In the genomic region with DNA sequence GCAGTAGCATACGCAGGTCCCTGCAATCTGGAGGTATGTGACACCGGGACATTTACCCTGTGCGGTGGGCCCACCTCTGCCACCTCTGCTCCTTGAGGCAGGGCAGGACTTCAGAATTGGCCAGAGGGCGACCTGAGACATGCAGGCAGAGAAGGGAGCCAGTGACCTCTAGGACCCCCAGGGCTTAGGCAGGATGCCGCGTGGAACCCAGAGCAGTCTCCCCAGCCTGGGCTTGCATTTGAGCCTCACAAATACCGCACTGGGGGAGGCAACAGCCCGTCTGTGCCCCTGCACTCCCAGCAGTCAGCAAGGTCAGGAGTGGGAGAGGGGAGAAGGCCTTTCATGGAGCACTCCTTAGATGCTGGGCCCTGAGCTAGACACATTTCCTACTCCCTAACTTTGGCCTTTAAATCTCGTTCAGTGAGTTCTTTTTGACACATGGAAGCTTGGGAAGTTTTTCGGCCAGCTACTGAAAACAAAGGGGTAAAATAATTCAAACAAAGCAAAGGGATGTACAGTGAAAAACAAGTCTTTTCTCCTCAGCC, we compare ENCODE assay signal across 1 cellular context.
A peak's percentile ranks its signal among the peaks of the same experiment; 100 is the strongest.
TF ChIP-seq lines count a peak whose summit lies in the region.

No MANE protein-coding gene starts in this region.

TF ChIP-seq in HEK293, 187 proteins besides CTCF, POLR2A, EP300 and RAD21 (continued from another document):
- TF ChIP-seq, protein P1, sequence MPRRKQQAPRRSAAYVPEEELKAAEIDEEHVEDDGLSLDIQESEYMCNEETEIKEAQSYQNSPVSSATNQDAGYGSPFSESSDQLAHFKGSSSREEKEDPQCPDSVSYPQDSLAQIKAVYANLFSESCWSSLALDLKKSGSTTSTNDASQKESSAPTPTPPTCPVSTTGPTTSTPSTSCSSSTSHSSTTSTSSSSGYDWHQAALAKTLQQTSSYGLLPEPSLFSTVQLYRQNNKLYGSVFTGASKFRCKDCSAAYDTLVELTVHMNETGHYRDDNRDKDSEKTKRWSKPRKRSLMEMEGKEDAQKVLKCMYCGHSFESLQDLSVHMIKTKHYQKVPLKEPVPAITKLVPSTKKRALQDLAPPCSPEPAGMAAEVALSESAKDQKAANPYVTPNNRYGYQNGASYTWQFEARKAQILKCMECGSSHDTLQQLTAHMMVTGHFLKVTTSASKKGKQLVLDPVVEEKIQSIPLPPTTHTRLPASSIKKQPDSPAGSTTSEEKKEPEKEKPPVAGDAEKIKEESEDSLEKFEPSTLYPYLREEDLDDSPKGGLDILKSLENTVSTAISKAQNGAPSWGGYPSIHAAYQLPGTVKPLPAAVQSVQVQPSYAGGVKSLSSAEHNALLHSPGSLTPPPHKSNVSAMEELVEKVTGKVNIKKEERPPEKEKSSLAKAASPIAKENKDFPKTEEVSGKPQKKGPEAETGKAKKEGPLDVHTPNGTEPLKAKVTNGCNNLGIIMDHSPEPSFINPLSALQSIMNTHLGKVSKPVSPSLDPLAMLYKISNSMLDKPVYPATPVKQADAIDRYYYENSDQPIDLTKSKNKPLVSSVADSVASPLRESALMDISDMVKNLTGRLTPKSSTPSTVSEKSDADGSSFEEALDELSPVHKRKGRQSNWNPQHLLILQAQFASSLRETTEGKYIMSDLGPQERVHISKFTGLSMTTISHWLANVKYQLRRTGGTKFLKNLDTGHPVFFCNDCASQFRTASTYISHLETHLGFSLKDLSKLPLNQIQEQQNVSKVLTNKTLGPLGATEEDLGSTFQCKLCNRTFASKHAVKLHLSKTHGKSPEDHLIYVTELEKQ (tag by site-specific recombination; IDR thresholded peaks at IDR 0.05; ENCODE audit: borderline replicate concordance) = no peak
- TF ChIP-seq ZBTB7A (tag by site-specific recombination; IDR thresholded peaks at IDR 0.05; ENCODE audit: low read depth) = no peak
- TF ChIP-seq ZNF624 (tag by site-specific recombination; IDR thresholded peaks at IDR 0.05) = no peak
- no peak for TF ChIP-seq SCRT1 (tag by site-specific recombination; IDR thresholded peaks at IDR 0.05; ENCODE audit: borderline replicate concordance)
- TF ChIP-seq, protein P2, sequence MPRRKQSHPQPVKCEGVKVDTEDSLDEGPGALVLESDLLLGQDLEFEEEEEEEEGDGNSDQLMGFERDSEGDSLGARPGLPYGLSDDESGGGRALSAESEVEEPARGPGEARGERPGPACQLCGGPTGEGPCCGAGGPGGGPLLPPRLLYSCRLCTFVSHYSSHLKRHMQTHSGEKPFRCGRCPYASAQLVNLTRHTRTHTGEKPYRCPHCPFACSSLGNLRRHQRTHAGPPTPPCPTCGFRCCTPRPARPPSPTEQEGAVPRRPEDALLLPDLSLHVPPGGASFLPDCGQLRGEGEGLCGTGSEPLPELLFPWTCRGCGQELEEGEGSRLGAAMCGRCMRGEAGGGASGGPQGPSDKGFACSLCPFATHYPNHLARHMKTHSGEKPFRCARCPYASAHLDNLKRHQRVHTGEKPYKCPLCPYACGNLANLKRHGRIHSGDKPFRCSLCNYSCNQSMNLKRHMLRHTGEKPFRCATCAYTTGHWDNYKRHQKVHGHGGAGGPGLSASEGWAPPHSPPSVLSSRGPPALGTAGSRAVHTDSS (tag by site-specific recombination; IDR thresholded peaks at IDR 0.05) = no peak
- TF ChIP-seq KLF16 (tag by site-specific recombination; IDR thresholded peaks at IDR 0.05) = no peak
- no peak for TF ChIP-seq ZSCAN23 (tag by site-specific recombination; IDR thresholded peaks at IDR 0.05)
- no peak for TF ChIP-seq ZNF548 (tag by site-specific recombination; IDR thresholded peaks at IDR 0.05)
- TF ChIP-seq ZFHX2 (tag by site-specific recombination; conservative IDR thresholded peaks at IDR 0.05) = no peak
- TF ChIP-seq ZNF501 (tag by site-specific recombination; IDR thresholded peaks at IDR 0.05) = no peak
- TF ChIP-seq, protein P3, sequence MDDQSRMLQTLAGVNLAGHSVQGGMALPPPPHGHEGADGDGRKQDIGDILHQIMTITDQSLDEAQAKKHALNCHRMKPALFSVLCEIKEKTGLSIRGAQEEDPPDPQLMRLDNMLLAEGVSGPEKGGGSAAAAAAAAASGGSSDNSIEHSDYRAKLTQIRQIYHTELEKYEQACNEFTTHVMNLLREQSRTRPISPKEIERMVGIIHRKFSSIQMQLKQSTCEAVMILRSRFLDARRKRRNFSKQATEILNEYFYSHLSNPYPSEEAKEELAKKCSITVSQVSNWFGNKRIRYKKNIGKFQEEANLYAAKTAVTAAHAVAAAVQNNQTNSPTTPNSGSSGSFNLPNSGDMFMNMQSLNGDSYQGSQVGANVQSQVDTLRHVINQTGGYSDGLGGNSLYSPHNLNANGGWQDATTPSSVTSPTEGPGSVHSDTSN (CRISPR knock-in tag; IDR thresholded peaks at IDR 0.05) = no peak
- no peak for TF ChIP-seq ZNF37A (tag by site-specific recombination; IDR thresholded peaks at IDR 0.05)
- no peak for TF ChIP-seq SALL2 (tag by site-specific recombination; IDR thresholded peaks at IDR 0.05; ENCODE audit: borderline replicate concordance)
- no peak for TF ChIP-seq GLIS2 (tag by site-specific recombination; IDR thresholded peaks at IDR 0.05)
- no peak for TF ChIP-seq ZNF292 (tag by site-specific recombination; IDR thresholded peaks at IDR 0.05; ENCODE audit: borderline replicate concordance, low read depth)
- TF ChIP-seq ZNF2 (tag by site-specific recombination; IDR thresholded peaks at IDR 0.05) = no peak
- TF ChIP-seq ZNF677 (tag by site-specific recombination; IDR thresholded peaks at IDR 0.05) = no peak
- TF ChIP-seq ZFP69B (tag by site-specific recombination; IDR thresholded peaks at IDR 0.05) = 0 out of 2 replicates have a peak, but pooled peaks have one; percentile 51
- peak; percentile 65 for TF ChIP-seq ZBTB17 (tag by site-specific recombination; IDR thresholded peaks at IDR 0.05)
- TF ChIP-seq ZNF366 (tag by site-specific recombination; conservative IDR thresholded peaks at IDR 0.05) = no peak
- no peak for TF ChIP-seq SCRT2 (tag by site-specific recombination; IDR thresholded peaks at IDR 0.05)
- TF ChIP-seq, protein P4, sequence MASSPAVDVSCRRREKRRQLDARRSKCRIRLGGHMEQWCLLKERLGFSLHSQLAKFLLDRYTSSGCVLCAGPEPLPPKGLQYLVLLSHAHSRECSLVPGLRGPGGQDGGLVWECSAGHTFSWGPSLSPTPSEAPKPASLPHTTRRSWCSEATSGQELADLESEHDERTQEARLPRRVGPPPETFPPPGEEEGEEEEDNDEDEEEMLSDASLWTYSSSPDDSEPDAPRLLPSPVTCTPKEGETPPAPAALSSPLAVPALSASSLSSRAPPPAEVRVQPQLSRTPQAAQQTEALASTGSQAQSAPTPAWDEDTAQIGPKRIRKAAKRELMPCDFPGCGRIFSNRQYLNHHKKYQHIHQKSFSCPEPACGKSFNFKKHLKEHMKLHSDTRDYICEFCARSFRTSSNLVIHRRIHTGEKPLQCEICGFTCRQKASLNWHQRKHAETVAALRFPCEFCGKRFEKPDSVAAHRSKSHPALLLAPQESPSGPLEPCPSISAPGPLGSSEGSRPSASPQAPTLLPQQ (tag by site-specific recombination; IDR thresholded peaks at IDR 0.05) = peak; percentile 72
- no peak for TF ChIP-seq RBAK (tag by site-specific recombination; IDR thresholded peaks at IDR 0.05)
- TF ChIP-seq ZNF768 (tag by site-specific recombination; IDR thresholded peaks at IDR 0.05) = no peak
- TF ChIP-seq, protein P5, sequence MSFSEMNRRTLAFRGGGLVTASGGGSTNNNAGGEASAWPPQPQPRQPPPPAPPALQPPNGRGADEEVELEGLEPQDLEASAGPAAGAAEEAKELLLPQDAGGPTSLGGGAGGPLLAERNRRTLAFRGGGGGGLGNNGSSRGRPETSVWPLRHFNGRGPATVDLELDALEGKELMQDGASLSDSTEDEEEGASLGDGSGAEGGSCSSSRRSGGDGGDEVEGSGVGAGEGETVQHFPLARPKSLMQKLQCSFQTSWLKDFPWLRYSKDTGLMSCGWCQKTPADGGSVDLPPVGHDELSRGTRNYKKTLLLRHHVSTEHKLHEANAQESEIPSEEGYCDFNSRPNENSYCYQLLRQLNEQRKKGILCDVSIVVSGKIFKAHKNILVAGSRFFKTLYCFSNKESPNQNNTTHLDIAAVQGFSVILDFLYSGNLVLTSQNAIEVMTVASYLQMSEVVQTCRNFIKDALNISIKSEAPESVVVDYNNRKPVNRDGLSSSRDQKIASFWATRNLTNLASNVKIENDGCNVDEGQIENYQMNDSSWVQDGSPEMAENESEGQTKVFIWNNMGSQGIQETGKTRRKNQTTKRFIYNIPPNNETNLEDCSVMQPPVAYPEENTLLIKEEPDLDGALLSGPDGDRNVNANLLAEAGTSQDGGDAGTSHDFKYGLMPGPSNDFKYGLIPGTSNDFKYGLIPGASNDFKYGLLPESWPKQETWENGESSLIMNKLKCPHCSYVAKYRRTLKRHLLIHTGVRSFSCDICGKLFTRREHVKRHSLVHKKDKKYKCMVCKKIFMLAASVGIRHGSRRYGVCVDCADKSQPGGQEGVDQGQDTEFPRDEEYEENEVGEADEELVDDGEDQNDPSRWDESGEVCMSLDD (tag by site-specific recombination; IDR thresholded peaks at IDR 0.05) = no peak
- TF ChIP-seq KLF9 (tag by site-specific recombination; IDR thresholded peaks at IDR 0.05; ENCODE audit: low read depth) = no peak
TF ChIP-seq in HEK293: peak in this region for 3.
